In the genomic region with DNA sequence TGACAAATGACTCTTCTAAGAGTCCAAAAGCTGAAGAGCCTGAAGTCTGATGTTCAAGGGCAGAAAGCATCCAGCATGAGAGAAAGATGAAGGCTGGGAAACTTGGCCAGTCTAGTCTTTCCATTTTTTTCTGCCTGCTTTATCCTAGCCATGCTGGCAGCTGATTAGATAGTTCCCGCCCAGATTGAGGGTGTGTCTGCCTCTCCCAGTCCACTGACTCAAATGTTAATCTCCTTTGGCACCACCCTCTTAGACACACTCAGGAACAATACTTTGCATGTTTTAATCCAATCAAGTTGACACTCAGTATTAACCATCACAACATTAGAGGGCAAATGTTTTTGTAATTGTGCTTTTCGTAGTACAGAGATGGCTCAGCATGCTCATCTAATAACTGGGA, we compare ENCODE assay signal across 22 cellular contexts.
"Had no signal": no experiment of that assay in that cellular context is flagged by ENCODE, and none has a peak within 500 bp of the region (broad histone marks: within the 10 kb centered on the region; RNA-seq: fewer than 3 reads in every experiment).

No MANE protein-coding gene starts in this region.

- H3K9me3 Mint-ChIP-seq: activated naive CD8-positive, alpha-beta T cell treated with anti-CD3 and anti-CD28 coated beads for 36 hours; dendritic cell treated with granulocyte-macrophage colony-stimulating factor and Interleukin-4, amounts not matched to agents 40 ng/mL and 50 ng/mL, for 4 days had no signal

- DNase-seq: activated B cell treated with CpG ODN at 0.5 μM for 24 hours; activated CD4-positive, alpha-beta T cell treated with anti-CD3 and anti-CD28 coated beads for 48 hours; activated CD8-positive, alpha-beta T cell treated with anti-CD3 and anti-CD28 coated beads for 36 hours; activated gamma-delta T cell treated with Interleukin-2 at 50 U/mL for 16 hours; activated naive CD8-positive, alpha-beta T cell treated with anti-CD3 and anti-CD28 coated beads for 36 hours; activated T-cell treated with anti-CD3 and anti-CD28 coated beads, Interleukin-2, amount 50 U/mL, for 48 hours; brain microvascular endothelial cell; cerebellar nuclear complex; effector memory CD4-positive, alpha-beta T cell; gastrocnemius medialis; heart right ventricle; left ventricle myocardium inferior; naive thymus-derived CD8-positive, alpha-beta T cell; stimulated activated CD4-positive, alpha-beta T cell treated with anti-CD3 and anti-CD28 coated beads, Interleukin-4, amount 100 ng/mL, for 24 hours; stimulated activated naive CD4-positive, alpha-beta T cell treated with Interleukin-2 at 50 U/mL for 16 hours; substantia nigra; T-helper 17 cell had no signal

- H3K4me1 Mint-ChIP-seq: activated B cell treated with CpG ODN at 0.5 μM for 24 hours; activated naive CD8-positive, alpha-beta T cell treated with anti-CD3 and anti-CD28 coated beads for 36 hours; memory B cell; naive thymus-derived CD8-positive, alpha-beta T cell; T-helper 17 cell had no signal

- H3K27ac ChIP-seq: brain microvascular endothelial cell, gastrocnemius medialis, heart right ventricle, left ventricle myocardium inferior, tibial nerve, vagina had no signal

- H3K4me1 ChIP-seq: gastrocnemius medialis, heart right ventricle, left ventricle myocardium inferior, tibial nerve, vagina had no signal

- H3K27me3 Mint-ChIP-seq: activated B cell treated with CpG ODN at 0.5 μM for 24 hours; activated CD8-positive, alpha-beta T cell treated with anti-CD3 and anti-CD28 coated beads for 36 hours; activated naive CD8-positive, alpha-beta T cell treated with anti-CD3 and anti-CD28 coated beads for 36 hours; dendritic cell treated with granulocyte-macrophage colony-stimulating factor and Interleukin-4, amounts not matched to agents 40 ng/mL and 50 ng/mL, for 4 days; memory B cell; naive thymus-derived CD8-positive, alpha-beta T cell; T-helper 17 cell had no signal

- H3K4me3 Mint-ChIP-seq: activated B cell treated with CpG ODN at 0.5 μM for 24 hours; activated CD8-positive, alpha-beta T cell treated with anti-CD3 and anti-CD28 coated beads for 36 hours; activated naive CD8-positive, alpha-beta T cell treated with anti-CD3 and anti-CD28 coated beads for 36 hours; dendritic cell treated with granulocyte-macrophage colony-stimulating factor and Interleukin-4, amounts not matched to agents 40 ng/mL and 50 ng/mL, for 4 days; memory B cell; naive thymus-derived CD8-positive, alpha-beta T cell; T-helper 17 cell had no signal

- H3K9me3 ChIP-seq: gastrocnemius medialis, heart right ventricle, left ventricle myocardium inferior, mucosa of descending colon, tibial nerve, vagina had no signal

- H3K27me3 ChIP-seq: brain microvascular endothelial cell, gastrocnemius medialis, heart right ventricle, tibial nerve, vagina had no signal

- H3K36me3 ChIP-seq: brain microvascular endothelial cell, gastrocnemius medialis, heart right ventricle, left ventricle myocardium inferior, tibial nerve, vagina had no signal

- H3K4me3 ChIP-seq: gastrocnemius medialis, heart right ventricle, left ventricle myocardium inferior, mucosa of descending colon, tibial nerve, vagina had no signal

- H3K27ac Mint-ChIP-seq: activated B cell treated with CpG ODN at 0.5 μM for 24 hours; activated CD8-positive, alpha-beta T cell treated with anti-CD3 and anti-CD28 coated beads for 36 hours; activated naive CD8-positive, alpha-beta T cell treated with anti-CD3 and anti-CD28 coated beads for 36 hours; dendritic cell treated with granulocyte-macrophage colony-stimulating factor and Interleukin-4, amounts not matched to agents 40 ng/mL and 50 ng/mL, for 4 days; memory B cell; naive thymus-derived CD8-positive, alpha-beta T cell; T-helper 17 cell had no signal

- ATAC-seq: activated CD8-positive, alpha-beta T cell treated with anti-CD3 and anti-CD28 coated beads for 36 hours; gastrocnemius medialis; heart right ventricle; mucosa of descending colon; naive thymus-derived CD8-positive, alpha-beta T cell; T-helper 17 cell had no signal

- H3K36me3 Mint-ChIP-seq: activated naive CD8-positive, alpha-beta T cell treated with anti-CD3 and anti-CD28 coated beads for 36 hours; memory B cell; naive thymus-derived CD8-positive, alpha-beta T cell had no signal
